In the genomic region with DNA sequence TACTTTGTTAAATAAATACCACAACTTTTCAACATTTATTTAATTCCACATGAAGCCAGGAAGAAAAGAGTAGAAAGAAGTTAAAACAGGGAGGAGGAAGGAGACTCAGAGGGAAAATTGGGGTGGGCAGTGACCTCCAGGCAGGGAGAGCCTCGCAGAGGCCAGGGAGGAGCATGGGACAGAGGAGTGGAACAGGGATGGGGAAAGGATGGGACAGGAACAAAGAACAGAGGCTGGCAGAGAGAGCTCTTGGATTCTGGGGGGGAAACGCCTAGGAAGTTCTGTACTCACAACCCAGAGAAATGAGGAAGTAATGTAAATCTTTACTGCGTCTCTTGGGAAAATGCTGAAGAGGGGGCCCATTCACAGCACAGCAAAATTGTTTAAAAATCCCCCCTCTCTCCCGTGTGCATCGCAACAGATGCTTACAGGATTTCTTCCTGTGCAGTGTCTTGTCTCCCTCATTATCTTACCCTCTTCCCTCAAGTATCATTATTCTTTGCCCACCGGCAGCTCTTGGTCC, we compare ENCODE assay signal across 9 cellular contexts.
DNase-seq lines count a peak whose midpoint lies in the region; ATAC-seq and FAIRE-seq lines count a peak whose summit lies in the region.
"Had no signal": no experiment of that assay in that cellular context is flagged by ENCODE, and none has a peak within 500 bp of the region (broad histone marks: within the 10 kb centered on the region; RNA-seq: fewer than 3 reads in every experiment).

No MANE protein-coding gene starts in this region.

- H2BK15ac ChIP-seq in neuronal stem cell (ENCODE audit: low read length) = no peak overlapping the region

- DNase-seq in GM19239 (ENCODE audit: insufficient read length, low spot score) (no peak), NOMO-1 (lab: John Stamatoyannopoulos, UW; ENCODE audit: unreplicated experiment in 2 of 2) (peak; percentile 20 to 40), neuronal stem cell (ENCODE audit: low spot score) (no peak), retina (no peak)
- DNase-seq in stimulated activated naive CD8-positive, alpha-beta T cell treated with anti-CD3 and anti-CD28 coated beads, Interleukin-15, Interleukin-2, amounts not matched to agents 100 U/mL and 50 U/mL, for 24 hours = no peak
- DNase-seq: activated CD8-positive, alpha-beta memory T cell treated with anti-CD3 and anti-CD28 coated beads, Interleukin-2, amount 10 ng/mL, durations not matched to agents 7 days and 5 days had no signal

- H3K27me3 Mint-ChIP-seq in activated T-helper 17 cell treated with anti-CD3 and anti-CD28 coated beads, Interleukin-2, amount 50 U/mL, for 72 hours = no peaks in the 10 kb centered on the region

- H3K9ac ChIP-seq in neuronal stem cell (ENCODE audit: low read depth, low read length, poor library complexity) = no peak overlapping the region

- peaks cover 4% of the 10 kb centered on the region for H3K4me1 Mint-ChIP-seq in activated T-helper 17 cell treated with anti-CD3 and anti-CD28 coated beads, Interleukin-2, amount 50 U/mL, for 72 hours
- H3K4me1 Mint-ChIP-seq: activated CD8-positive, alpha-beta memory T cell treated with anti-CD3 and anti-CD28 coated beads, Interleukin-2, amount 10 ng/mL, durations not matched to agents 7 days and 5 days had no signal

- H3K27ac Mint-ChIP-seq in activated T-helper 17 cell treated with anti-CD3 and anti-CD28 coated beads, Interleukin-2, amount 50 U/mL, for 72 hours = no peak overlapping the region
- H3K27ac Mint-ChIP-seq: activated CD8-positive, alpha-beta memory T cell treated with anti-CD3 and anti-CD28 coated beads, Interleukin-2, amount 10 ng/mL, durations not matched to agents 7 days and 5 days; progenitor cell of endocrine pancreas had no signal

- no peak overlapping the region for H3K23ac ChIP-seq in neuronal stem cell (ENCODE audit: low read depth, low read length, poor library complexity)

- H3K27ac ChIP-seq in neuronal stem cell (replicated peaks; ENCODE audit: low read length) = no peak overlapping the region

- H3K4me3 Mint-ChIP-seq in activated T-helper 17 cell treated with anti-CD3 and anti-CD28 coated beads, Interleukin-2, amount 50 U/mL, for 72 hours = no peak overlapping the region
- H3K4me3 Mint-ChIP-seq: activated CD8-positive, alpha-beta memory T cell treated with anti-CD3 and anti-CD28 coated beads, Interleukin-2, amount 10 ng/mL, durations not matched to agents 7 days and 5 days had no signal

- H3K36me3 ChIP-seq in neuronal stem cell (replicated peaks in 1 of 2; ENCODE audit: control insufficient read depth in 2 of 2, insufficient read depth in 2 of 2, low read length in 2 of 2) = no peaks in the 10 kb centered on the region

- no peak overlapping the region for H4K91ac ChIP-seq in neuronal stem cell (ENCODE audit: low read depth, low read length, poor library complexity)

- no peak overlapping the region for H2BK120ac ChIP-seq in neuronal stem cell (ENCODE audit: low read depth, low read length)

- H2AK5ac ChIP-seq in neuronal stem cell (ENCODE audit: low read depth, low read length) = no peak overlapping the region

- no peak overlapping the region for H4K8ac ChIP-seq in neuronal stem cell (ENCODE audit: low read depth, low read length)

- peak overlapping the region; percentile 26 for H2AFZ ChIP-seq in neuronal stem cell (ENCODE audit: low read length)

- H2BK5ac ChIP-seq in neuronal stem cell (ENCODE audit: low read length) = no peak overlapping the region

- no peak overlapping the region for H3K4me3 ChIP-seq in neuronal stem cell (ENCODE audit: low read length in 2 of 2)

- no peaks in the 10 kb centered on the region for H3K36me3 Mint-ChIP-seq in activated T-helper 17 cell treated with anti-CD3 and anti-CD28 coated beads, Interleukin-2, amount 50 U/mL, for 72 hours (ENCODE audit: low read depth)
- H3K36me3 Mint-ChIP-seq: activated CD8-positive, alpha-beta memory T cell treated with anti-CD3 and anti-CD28 coated beads, Interleukin-2, amount 10 ng/mL, durations not matched to agents 7 days and 5 days had no signal

- no peak overlapping the region for H3K4ac ChIP-seq in neuronal stem cell (ENCODE audit: low read length)

- peak; percentile 70 for ATAC-seq in HG02759 (IDR thresholded peaks at IDR 0.05; ENCODE audit: unreplicated experiment)
- ATAC-seq in activated T-helper 17 cell treated with anti-CD3 and anti-CD28 coated beads, Interleukin-2, amount 50 U/mL, for 72 hours (replicated peaks) = no peak
- ATAC-seq in stimulated activated naive CD8-positive, alpha-beta T cell treated with anti-CD3 and anti-CD28 coated beads, Interleukin-15, Interleukin-2, amounts not matched to agents 100 U/mL and 50 U/mL, for 24 hours = no peak
- ATAC-seq: activated CD8-positive, alpha-beta memory T cell treated with anti-CD3 and anti-CD28 coated beads, Interleukin-2, amount 10 ng/mL, durations not matched to agents 7 days and 5 days had no signal

- no peaks in the 10 kb centered on the region for H3K9me3 ChIP-seq in neuronal stem cell (replicated peaks in 1 of 2; ENCODE audit: control insufficient read depth in 2 of 2, insufficient read depth in 1 of 2, low read depth in 1 of 2, low read length in 2 of 2)

- H3K9me3 Mint-ChIP-seq in activated T-helper 17 cell treated with anti-CD3 and anti-CD28 coated beads, Interleukin-2, amount 50 U/mL, for 72 hours = no peaks in the 10 kb centered on the region

- no CpG with 5 or more reads among the region's 6 CpGs for WGBS in neuronal stem cell (ENCODE audit: extremely low coverage in 2 of 2, insufficient read length in 2 of 2, insufficient replicate concordance in 1 of 2), 2 donors

- H3K27me3 ChIP-seq in neuronal stem cell (ENCODE audit: control insufficient read depth in 3 of 3, insufficient read depth in 3 of 3, low read depth in 1 of 3, low read length in 3 of 3) = no peaks in the 10 kb centered on the region

- no peak overlapping the region for H2BK12ac ChIP-seq in neuronal stem cell (ENCODE audit: low read length)

- peaks cover 8 to 15% of the 10 kb centered on the region in 2 donors for H3K4me1 ChIP-seq in neuronal stem cell (ENCODE audit: control insufficient read depth in 2 of 2, insufficient read depth in 1 of 2, low read depth in 1 of 2, low read length in 2 of 2)

- H3K18ac ChIP-seq in neuronal stem cell (ENCODE audit: low read length) = no peak overlapping the region

- no peaks in the 10 kb centered on the region for H3K79me1 ChIP-seq in neuronal stem cell (ENCODE audit: low read depth, low read length)

- no peak overlapping the region for H3K14ac ChIP-seq in neuronal stem cell (ENCODE audit: low read length)

- H3K4me2 ChIP-seq in neuronal stem cell (ENCODE audit: insufficient read depth, low read length, poor library complexity, severe bottlenecking) = no peak overlapping the region

- FAIRE-seq in GM19239 (lab: Jason Lieb, UNC) = peak; percentile 55

Comparison
In these comparisons a context has a peak if more than half of its experiments do, and no peak if none do; other contexts are left out.
1. DNase-seq: peak in NOMO-1 (2 of 2); none in GM19239 (single experiment), neuronal stem cell (single experiment), stimulated activated naive CD8-positive, alpha-beta T cell treated with anti-CD3 and anti-CD28 coated beads, Interleukin-15, Interleukin-2, amounts not matched to agents 100 U/mL and 50 U/mL, for 24 hours (single experiment) and retina (single experiment).